Comparison of ENCODE assay signal across 19 cellular contexts in the genomic region with DNA sequence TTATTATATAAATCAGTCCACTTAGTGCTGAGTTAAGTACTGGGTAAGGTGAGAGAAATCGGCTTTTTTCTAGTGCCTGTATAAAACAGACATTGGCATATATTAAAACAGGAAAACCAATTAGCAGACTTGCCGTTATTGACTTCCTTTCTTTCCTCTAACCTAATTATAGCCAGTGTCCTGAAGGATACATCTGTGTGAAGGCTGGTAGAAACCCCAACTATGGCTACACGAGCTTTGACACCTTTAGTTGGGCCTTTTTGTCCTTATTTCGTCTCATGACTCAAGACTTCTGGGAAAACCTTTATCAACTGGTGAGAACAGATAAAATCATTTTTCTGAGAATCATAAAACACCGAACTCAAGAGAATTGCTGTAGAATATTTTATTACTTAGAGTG.
"Had no signal": no experiment of that assay in that cellular context is flagged by ENCODE, and none has a peak within 500 bp of the region (broad histone marks: within the 10 kb centered on the region; RNA-seq: fewer than 3 reads in every experiment).

No MANE protein-coding gene starts in this region.

- H3K9me3 ChIP-seq: Peyer's patch, SJCRH30 had no signal

- H3K27me3 ChIP-seq: Peyer's patch, SJCRH30 had no signal

- DNase-seq: Karpas-422; KG1; MM.1S; NCI-H1092 treated with DMSO at 0.1 percent for 48 hours; NCI-H1417; NCI-H1436 treated with DMSO at 0.1 percent for 48 hours; NCI-H1694; NCI-H187 treated with DMSO at 0.1 percent for 48 hours; NCI-H2029 treated with DMSO at 0.1 percent for 48 hours; NCI-H2171 treated with DMSO at 0.1 percent for 48 hours; NCI-H345; NCI-H446 treated with DMSO at 0.1 percent for 48 hours; NCI-H510A treated with DMSO at 0.1 percent for 48 hours; NCI-H526; NK-92 treated with Interleukin-12 subunit alpha and Interleukin-12 subunit beta, amount 100 ng/mL, for 24 hours; PC-9; Peyer's patch; SHP77 treated with DMSO at 0.1 percent for 48 hours; SJCRH30 had no signal

- H3K27ac ChIP-seq: PC-9, Peyer's patch, SJCRH30 had no signal

- H3K4me3 ChIP-seq: PC-9, Peyer's patch, SJCRH30 had no signal

- H3K4me1 ChIP-seq: Peyer's patch, SJCRH30 had no signal

- H3K36me3 ChIP-seq: Peyer's patch, SJCRH30 had no signal
